ENCODE assay signal across 19 cellular contexts in the genomic region with DNA sequence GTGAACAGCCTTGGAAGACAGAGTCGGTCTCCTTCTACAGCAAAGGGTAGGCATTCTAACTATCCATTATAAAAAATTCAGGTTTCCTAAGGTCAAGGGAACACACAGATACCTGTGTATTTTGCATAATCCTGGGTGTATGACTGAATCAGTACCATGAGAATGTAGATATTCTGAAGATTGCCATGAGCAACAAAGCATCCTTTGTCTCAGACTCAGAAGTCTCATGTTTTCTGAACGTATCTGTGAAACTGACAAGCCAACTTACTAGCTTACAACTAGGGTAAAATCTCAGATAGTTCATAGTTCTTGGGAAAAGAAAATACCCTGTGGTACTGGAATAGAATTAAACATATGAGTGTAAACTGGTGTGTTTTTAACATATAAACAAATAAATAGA. TPM values are rescaled to one million over a fixed set of nuclear protein-coding genes. Genes with fewer than 3 reads are reported as not detected.
DNase-seq lines count a peak whose midpoint lies in the region; ATAC-seq and TF ChIP-seq lines count a peak whose summit lies in the region.
"Had no signal": no experiment of that assay in that cellular context is flagged by ENCODE, and none has a peak within 500 bp of the region (broad histone marks: within the 10 kb centered on the region; RNA-seq: fewer than 3 reads in every experiment).

No MANE protein-coding gene starts in this region.

- no peaks in the 10 kb centered on the region for H3K27me3 ChIP-seq in mammary epithelial cell (ENCODE audit: insufficient read depth, low read length)
- H3K27me3 ChIP-seq: BLaER1 had no signal

- dilution Hi-C loops in mammary epithelial cell (cut with HindIII; ENCODE audit: low sequenced_read_pairs): no loop called here

- CTCF ChIA-PET in mammary epithelial cell (lab: Charles Lee; ENCODE audit: low non-redundant PET) (no interaction called here), MCF 10A (lab: Yijun Ruan, JAX) (no interaction called here)

- H3K27ac ChIP-seq in mammary epithelial cell (ENCODE audit: insufficient read depth, low read depth, low read length) (peak overlapping the region; percentile 36), epithelial cell of prostate (peak overlapping the region; percentile 41)
- H3K27ac ChIP-seq: 22Rv1, BLaER1, C4-2B had no signal

- peaks cover 2% of the 10 kb centered on the region for H3K9me3 ChIP-seq in mammary epithelial cell (replicated peaks; ENCODE audit: insufficient read depth, low read length)

- H3K9ac ChIP-seq in mammary epithelial cell (ENCODE audit: insufficient read depth, low read length): no peak overlapping the region
- H3K9ac ChIP-seq: BLaER1 had no signal

- TF ChIP-seq CTCF in mammary epithelial cell (conservative IDR thresholded peaks at IDR 0.05 in 1 of 2, IDR thresholded peaks at IDR 0.05 in 1 of 2; ENCODE audit: extremely low read depth in 1 of 2, insufficient read depth in 1 of 2, low read depth in 1 of 2, low read length in 2 of 2): no peak
- no peak for TF ChIP-seq CTCF in MCF 10A (IDR thresholded peaks at IDR 0.05; ENCODE audit: unreplicated experiment)

- no peaks in the 10 kb centered on the region for H3K4me1 Mint-ChIP-seq in MCF 10A (ENCODE audit: insufficient read depth, unreplicated experiment)
- peaks cover 8% of the 10 kb centered on the region for H3K4me1 Mint-ChIP-seq in memory B cell
- H3K4me1 Mint-ChIP-seq in activated T-helper 17 cell treated with anti-CD3 and anti-CD28 coated beads, Interleukin-2, amount 50 U/mL, for 72 hours: peaks cover 5% of the 10 kb centered on the region

- H3K79me2 ChIP-seq in mammary epithelial cell (ENCODE audit: insufficient read depth, low read length): peaks cover 8% of the 10 kb centered on the region

- peaks cover 9% of the 10 kb centered on the region for H3K9me3 Mint-ChIP-seq in MCF 10A (ENCODE audit: unreplicated experiment)
- peaks cover 1% of the 10 kb centered on the region for H3K9me3 Mint-ChIP-seq in memory B cell
- peaks cover 4% of the 10 kb centered on the region for H3K9me3 Mint-ChIP-seq in activated T-helper 17 cell treated with anti-CD3 and anti-CD28 coated beads, Interleukin-2, amount 50 U/mL, for 72 hours
- H3K9me3 Mint-ChIP-seq: GM23338 had no signal

- H4K20me1 ChIP-seq in mammary epithelial cell (ENCODE audit: insufficient read depth, low read length): no peaks in the 10 kb centered on the region

- ATAC-seq in memory B cell (ENCODE audit: low read depth) (no peak), HG03196 (IDR thresholded peaks at IDR 0.05; ENCODE audit: unreplicated experiment) (no peak)
- ATAC-seq in activated T-helper 17 cell treated with anti-CD3 and anti-CD28 coated beads, Interleukin-2, amount 50 U/mL, for 72 hours (replicated peaks): no peak
- ATAC-seq: CD8-positive, alpha-beta T cell; GM23338; HCT116 had no signal

- H3K36me3 Mint-ChIP-seq in MCF 10A (ENCODE audit: insufficient read depth, unreplicated experiment) (no peaks in the 10 kb centered on the region), memory B cell (peaks cover 13% of the 10 kb centered on the region)
- H3K36me3 Mint-ChIP-seq in activated T-helper 17 cell treated with anti-CD3 and anti-CD28 coated beads, Interleukin-2, amount 50 U/mL, for 72 hours (ENCODE audit: low read depth): peaks cover 44% of the 10 kb centered on the region

- H3K4me3 Mint-ChIP-seq in MCF 10A (ENCODE audit: unreplicated experiment) (no peak overlapping the region), memory B cell (no peak overlapping the region)
- no peak overlapping the region for H3K4me3 Mint-ChIP-seq in activated T-helper 17 cell treated with anti-CD3 and anti-CD28 coated beads, Interleukin-2, amount 50 U/mL, for 72 hours
- H3K4me3 Mint-ChIP-seq: B cell; CD8-positive, alpha-beta T cell; GM23338; H9 had no signal

- no peaks in the 10 kb centered on the region for H3K36me3 ChIP-seq in mammary epithelial cell (ENCODE audit: insufficient read depth, low read length)

- H2AFZ ChIP-seq in mammary epithelial cell (ENCODE audit: low read depth, low read length): no peak overlapping the region
- H2AFZ ChIP-seq: GM23338 had no signal

- BruUV-seq in mammary epithelial cell (replicated peaks; lab: Mats Ljungman, UMichigan): no TSS peak
- no TSS peak for BruUV-seq in MCF 10A (replicated peaks; lab: Mats Ljungman, UMichigan)

- no peak overlapping the region for H3K4me2 ChIP-seq in mammary epithelial cell (ENCODE audit: insufficient read depth, low read depth, low read length)
- H3K4me2 ChIP-seq: BLaER1, GM23338 had no signal

- in situ Hi-C loops in mammary epithelial cell (cut with MboI; ENCODE audit: low sequenced_read_pairs in 2 of 2): loop anchor here in 1 of 2 donors (10.0 kb wide), 1 partner anchor 348 kb away; no protein-coding TSS in a partner anchor

- POLR2A ChIA-PET in MCF 10A (lab: Yijun Ruan, JAX): interaction anchor here (0.6 kb wide), 2 partner anchors 18 to 23 kb away, joined by 3 to 4 read pairs; no protein-coding TSS in a partner anchor

- H3K4me1 ChIP-seq in mammary epithelial cell (ENCODE audit: insufficient read depth, low read length): no peaks in the 10 kb centered on the region

- no peak overlapping the region for H3K4me3 ChIP-seq in mammary epithelial cell (replicated peaks in 1 of 3; ENCODE audit: insufficient read depth in 1 of 3, low read depth in 2 of 3, low read length in 3 of 3)
- H3K4me3 ChIP-seq: BLaER1, GM23338 had no signal

- DNase-seq in mammary epithelial cell: peak; percentile 82
- no peak for DNase-seq in MCF 10A (ENCODE audit: unreplicated experiment)
- peak; percentile 53 for DNase-seq in NCI-H526 treated with DMSO at 0.1 percent for 48 hours (lab: John Stamatoyannopoulos, UW)
- DNase-seq in epithelial cell of prostate (ENCODE audit: low read depth, low spot score): peak; percentile 29
- DNase-seq in memory B cell (ENCODE audit: low spot score in 2 of 2): no peak
- DNase-seq in SKM-1 (lab: John Stamatoyannopoulos, UW; ENCODE audit: unreplicated experiment): no peak
- DNase-seq: CD4-positive, CD25-positive, alpha-beta regulatory T cell; CD8-positive, alpha-beta T cell; DMS53; DMS79 treated with DMSO at 0.1 percent for 48 hours; H9 had no signal

- 56% methylated on average over 2 of the region's 2 CpGs for WGBS in mammary epithelial cell (ENCODE audit: low coverage, missing lambda C conversion rate)

- H3K27ac Mint-ChIP-seq in MCF 10A (ENCODE audit: low read depth, unreplicated experiment): no peak overlapping the region
- H3K27ac Mint-ChIP-seq in memory B cell: peak overlapping the region; percentile 67
- H3K27ac Mint-ChIP-seq in activated T-helper 17 cell treated with anti-CD3 and anti-CD28 coated beads, Interleukin-2, amount 50 U/mL, for 72 hours: no peak overlapping the region
- H3K27ac Mint-ChIP-seq: B cell; CD4-positive, CD25-positive, alpha-beta regulatory T cell; CD8-positive, alpha-beta T cell; GM23338; H9 had no signal

- H3K27me3 Mint-ChIP-seq in MCF 10A (ENCODE audit: insufficient read depth, unreplicated experiment) (no peaks in the 10 kb centered on the region), memory B cell (no peaks in the 10 kb centered on the region)
- no peaks in the 10 kb centered on the region for H3K27me3 Mint-ChIP-seq in activated T-helper 17 cell treated with anti-CD3 and anti-CD28 coated beads, Interleukin-2, amount 50 U/mL, for 72 hours
- H3K27me3 Mint-ChIP-seq: B cell had no signal

- intact Hi-C loops in mammary epithelial cell (cut with micrococcal nuclease): no loop called here
- intact Hi-C loops in MCF 10A (cut with micrococcal nuclease): no loop called here

RNA-seq across cellular contexts. Expression of a gene that starts 6.5 kb away (rescaled TPM):
- total RNA-seq in mammary epithelial cell (1 to 10 TPM; 6.0 to 7.2 TPM), MCF 10A (2022) (3.9 and 6.6 TPM in 2 replicates)
- polyA plus RNA-seq in mammary epithelial cell: 2.0 TPM
- polyA minus RNA-seq in mammary epithelial cell: 6.5 TPM
- 1 to 10 TPM; 4.0 to 5.6 TPM for total RNA-seq in activated T-helper 17 cell treated with anti-CD3 and anti-CD28 coated beads, Interleukin-2, amount 50 U/mL, for 72 hours

RNA-seq across cellular contexts. Expression of a gene that starts 45.2 kb away (rescaled TPM):
- 10 to 100 TPM; 11.8 to 21.0 TPM for total RNA-seq in mammary epithelial cell
- 3.8 TPM for polyA plus RNA-seq in mammary epithelial cell
- 2.3 TPM for polyA minus RNA-seq in mammary epithelial cell
- 13.8 and 14.5 TPM in 2 replicates for total RNA-seq in MCF 10A (2022)
- total RNA-seq in activated T-helper 17 cell treated with anti-CD3 and anti-CD28 coated beads, Interleukin-2, amount 50 U/mL, for 72 hours: 1 to 10 TPM; 3.5 to 6.1 TPM

Comparison
In these comparisons a context has a peak if more than half of its experiments do, and no peak if none do; other contexts are left out.
1. DNase-seq: peak in mammary epithelial cell (single experiment), NCI-H526 treated with DMSO at 0.1 percent for 48 hours (single experiment) and epithelial cell of prostate (single experiment); none in MCF 10A (single experiment), memory B cell (0 of 2) and SKM-1 (single experiment).